ENCODE assay signal across 11 cellular contexts in the genomic region with DNA sequence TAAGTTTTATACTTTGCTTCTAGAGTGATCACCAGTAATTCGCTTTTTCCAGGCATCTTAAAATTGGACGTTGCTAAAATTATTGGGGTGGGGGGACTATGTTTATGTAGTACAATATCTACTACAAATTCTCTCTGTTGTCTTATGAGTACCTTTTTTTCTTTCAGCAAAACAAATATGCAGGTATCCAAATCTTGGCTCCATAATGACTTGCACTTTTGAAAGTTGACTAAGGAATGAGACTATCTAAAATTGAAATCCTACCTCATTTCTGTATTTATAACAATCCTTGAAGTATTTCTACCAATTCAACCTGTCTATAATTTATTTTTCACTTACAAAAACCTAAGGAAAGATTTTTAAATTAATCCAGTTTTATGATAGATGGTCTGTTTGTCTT. TPM values are rescaled to one million over a fixed set of nuclear protein-coding genes. Genes with fewer than 3 reads are reported as not detected.
A peak's percentile ranks its signal among the peaks of the same experiment; 100 is the strongest.
DNase-seq lines count a peak whose midpoint lies in the region; ATAC-seq and TF ChIP-seq lines count a peak whose summit lies in the region.
"Had no signal": no experiment of that assay in that cellular context is flagged by ENCODE, and none has a peak within 500 bp of the region (broad histone marks: within the 10 kb centered on the region; RNA-seq: fewer than 3 reads in every experiment).

No MANE protein-coding gene starts in this region.

- peaks cover 31 to 63% (median 44%) of the 10 kb centered on the region in 4 donors for H3K4me1 Mint-ChIP-seq in CD4-positive, alpha-beta memory T cell
- H3K4me1 Mint-ChIP-seq in brain (peaks cover 77% of the 10 kb centered on the region), nephron (peaks cover 39% of the 10 kb centered on the region)

- DNase-seq in CD4-positive, alpha-beta memory T cell, result no peak
- no peak for DNase-seq in Karpas-422
- DNase-seq in upper lobe of right lung, result no peak
- DNase-seq: caudate nucleus, islet precursor cell, NCI-H2227 treated with DMSO at 0.1 percent for 48 hours had no signal

- H3K9me3 ChIP-seq in CD4-positive, alpha-beta memory T cell (ENCODE audit: control insufficient read depth in 1 of 2, low read length in 2 of 2), result no peaks in the 10 kb centered on the region
- H3K9me3 ChIP-seq in Karpas-422 (ENCODE audit: low read length) (no peaks in the 10 kb centered on the region), upper lobe of right lung (no peaks in the 10 kb centered on the region)

- H3K4me1 ChIP-seq in CD4-positive, alpha-beta memory T cell (ENCODE audit: insufficient read depth, low read length), result peaks cover 52% of the 10 kb centered on the region
- H3K4me1 ChIP-seq in Karpas-422 (ENCODE audit: low read length), result peaks cover 73% of the 10 kb centered on the region
- peaks cover 32% of the 10 kb centered on the region for H3K4me1 ChIP-seq in upper lobe of right lung

- H3K9me3 Mint-ChIP-seq in CD4-positive, alpha-beta memory T cell, result peaks cover 0 to 2% (median 0%) of the 10 kb centered on the region in 8 donors
- H3K9me3 Mint-ChIP-seq in brain, result no peaks in the 10 kb centered on the region
- H3K9me3 Mint-ChIP-seq in nephron, result no peaks in the 10 kb centered on the region

- no peak overlapping the region for H3K27ac ChIP-seq in CD4-positive, alpha-beta memory T cell (ENCODE audit: low read depth, low read length)
- peak overlapping the region; percentile 57 for H3K27ac ChIP-seq in Karpas-422 (ENCODE audit: low read length)
- no peak overlapping the region for H3K27ac ChIP-seq in upper lobe of right lung

- H4K20me1 ChIP-seq in Karpas-422 (ENCODE audit: insufficient read depth, low read depth, low read length), result peaks cover 5% of the 10 kb centered on the region; the same call in 1 of the 2 replicates

- POLR2A ChIA-PET in CD4-positive, alpha-beta memory T cell (lab: Charles Lee; ENCODE audit: partially characterized antibody), result interaction anchor here (1.5 to 5.1 kb wide), 2 partner anchors 18 to 121 kb away, joined by 3 to 32 read pairs; no protein-coding TSS in a partner anchor

- intact Hi-C loops in CD4-positive, alpha-beta memory T cell (cut with micrococcal nuclease), result no loop called here
- intact Hi-C loops in upper lobe of right lung (cut with DNase I), result loop anchor here (10.0 kb wide), 1 partner anchor 128 kb away; no protein-coding TSS in a partner anchor

- no peak overlapping the region for H2AFZ ChIP-seq in Karpas-422 (ENCODE audit: low read length)

- H3K27ac Mint-ChIP-seq in CD4-positive, alpha-beta memory T cell, result peak overlapping the region in 6 of 7 donors; percentile 37 to 93 (median 70)
- H3K27ac Mint-ChIP-seq in brain (peak overlapping the region; percentile 45 to 86 (median 72)), nephron (peak overlapping the region in 1 of 3 experiments; percentile 63)

- peak overlapping the region; percentile 26 to 75 (median 58) for H3K4me3 Mint-ChIP-seq in CD4-positive, alpha-beta memory T cell
- H3K4me3 Mint-ChIP-seq in brain (peak overlapping the region; percentile 86 to 97 (median 95)), nephron (peak overlapping the region; percentile 72 to 87 (median 81))

- H3K4me3 ChIP-seq in CD4-positive, alpha-beta memory T cell (ENCODE audit: low read length in 2 of 2), result no peak overlapping the region
- H3K4me3 ChIP-seq in Karpas-422 (ENCODE audit: low read length) (peak overlapping the region; percentile 92), upper lobe of right lung (no peak overlapping the region)

- no peaks in the 10 kb centered on the region for H3K36me3 ChIP-seq in CD4-positive, alpha-beta memory T cell (ENCODE audit: insufficient read depth, low read length)
- H3K36me3 ChIP-seq in Karpas-422 (ENCODE audit: insufficient read depth, low read length), result peaks cover 11% of the 10 kb centered on the region; the same call in 1 of the 2 replicates
- H3K36me3 ChIP-seq in upper lobe of right lung, result peaks cover 10% of the 10 kb centered on the region

- H3K36me3 Mint-ChIP-seq in CD4-positive, alpha-beta memory T cell, result peaks cover 10 to 18% of the 10 kb centered on the region in 2 donors
- peaks cover 30% of the 10 kb centered on the region for H3K36me3 Mint-ChIP-seq in brain
- peaks cover 14% of the 10 kb centered on the region for H3K36me3 Mint-ChIP-seq in nephron (ENCODE audit: low read depth)

- CTCF ChIA-PET in CD4-positive, alpha-beta memory T cell (lab: Charles Lee; ENCODE audit: partially characterized antibody), result interaction anchor here (0.8 to 2.6 kb wide), 4 partner anchors 129 to 347 kb away, joined by 3 to 7 read pairs (median 4); no protein-coding TSS in a partner anchor

- no peak for ATAC-seq in HG02970 (IDR thresholded peaks at IDR 0.05; ENCODE audit: low FRiP score, unreplicated experiment)
- no peak for ATAC-seq in HG03159 (IDR thresholded peaks at IDR 0.05; ENCODE audit: unreplicated experiment)
- no peak for ATAC-seq in upper lobe of right lung
- no peak for ATAC-seq in HG02981 (IDR thresholded peaks at IDR 0.05; ENCODE audit: unreplicated experiment)

- H3K4me2 ChIP-seq in Karpas-422 (ENCODE audit: low read depth, low read length, poor library complexity, severe bottlenecking), result peak overlapping the region; percentile 84

- H3K27me3 ChIP-seq in CD4-positive, alpha-beta memory T cell (ENCODE audit: insufficient read depth, low read length), result no peaks in the 10 kb centered on the region
- H3K27me3 ChIP-seq in Karpas-422 (ENCODE audit: low read length) (no peaks in the 10 kb centered on the region), upper lobe of right lung (no peaks in the 10 kb centered on the region)

- H3K79me2 ChIP-seq in Karpas-422 (ENCODE audit: low read length), result peaks cover 73% of the 10 kb centered on the region

- H3K27me3 Mint-ChIP-seq in CD4-positive, alpha-beta memory T cell, result no peaks in the 10 kb centered on the region
- H3K27me3 Mint-ChIP-seq in brain (no peaks in the 10 kb centered on the region), nephron (ENCODE audit: low read depth) (no peaks in the 10 kb centered on the region)

- TF ChIP-seq CTCF in brain (conservative IDR thresholded peaks at IDR 0.05), result no peak
- no peak for TF ChIP-seq CTCF in nephron (IDR thresholded peaks at IDR 0.05; ENCODE audit: unreplicated experiment in 3 of 3)
- no peak for TF ChIP-seq CTCF in upper lobe of right lung (IDR thresholded peaks at IDR 0.05)

- no peaks in the 10 kb centered on the region for H3K9me2 ChIP-seq in Karpas-422 (replicated peaks; ENCODE audit: insufficient read depth, low read length)

- peak overlapping the region; percentile 97 for H3K9ac ChIP-seq in Karpas-422 (ENCODE audit: low read length)

RNA-seq across cellular contexts. Expression of a gene that starts 2.4 kb away (rescaled TPM):
- 100 to 1,000 TPM; 314 to 318 TPM for total RNA-seq in CD4-positive, alpha-beta memory T cell
- 10 to 100 TPM; 19.6 to 60.8 TPM for polyA plus RNA-seq in CD4-positive, alpha-beta memory T cell
- 240 and 340 TPM in 2 replicates for total RNA-seq in Karpas-422 (2014; rRNA removed; shearing (Covaris generic); ENCODE audit: low replicate concordance)
- 625 TPM for polyA plus RNA-seq in brain (ENCODE audit: insufficient read depth, low read depth, low replicate concordance)
- total RNA-seq in upper lobe of right lung, result 432 TPM
